ENCODE assay signal across 1 cellular context in genomic region chr1:172893146-172893841, GRCh38.
TF ChIP-seq lines count a peak whose summit lies in the region.

No MANE protein-coding gene starts in this region.

TF ChIP-seq in HepG2, 621 proteins besides CTCF, POLR2A, EP300 and RAD21 (continued from another document):
- TF ChIP-seq ELK4 (CRISPR knock-in tag; IDR thresholded peaks at IDR 0.05; ENCODE audit: borderline replicate concordance) (no peak), CAMTA2 (CRISPR knock-in tag; IDR thresholded peaks at IDR 0.05; ENCODE audit: borderline replicate concordance) (no peak), CEBPG (CRISPR knock-in tag; IDR thresholded peaks at IDR 0.05) (no peak), KDM4B (CRISPR knock-in tag; IDR thresholded peaks at IDR 0.05) (no peak), PHF21A (CRISPR knock-in tag; IDR thresholded peaks at IDR 0.05) (no peak), ZNF691 (CRISPR knock-in tag; IDR thresholded peaks at IDR 0.05; ENCODE audit: borderline replicate concordance, low read depth) (no peak), SATB2 (CRISPR knock-in tag; IDR thresholded peaks at IDR 0.05) (no peak), RBM39 (IDR thresholded peaks at IDR 0.05; ENCODE audit: low read depth, low read length, poor library complexity, severe bottlenecking) (no peak), ZSCAN31 (CRISPR knock-in tag; IDR thresholded peaks at IDR 0.05; ENCODE audit: low read depth) (no peak), ZNF362 (CRISPR knock-in tag; IDR thresholded peaks at IDR 0.05; ENCODE audit: borderline replicate concordance) (no peak), ZBTB25 (CRISPR knock-in tag; IDR thresholded peaks at IDR 0.05) (no peak), DDIT3 (CRISPR knock-in tag; IDR thresholded peaks at IDR 0.05) (no peak)
